8 cellular contexts compared by ENCODE assay signal in genomic region chr9:93057703-93058356, GRCh38. TPM values are rescaled to one million over a fixed set of nuclear protein-coding genes. Genes with fewer than 3 reads are reported as not detected.
A peak's percentile ranks its signal among the peaks of the same experiment; 100 is the strongest.
DNase-seq lines count a peak whose midpoint lies in the region; ATAC-seq and TF ChIP-seq lines count a peak whose summit lies in the region.

No MANE protein-coding gene starts in this region.

- POLR2A ChIA-PET in activated CD8-positive, alpha-beta T cell treated with anti-CD3 and anti-CD28 coated beads for 36 hours (lab: Charles Lee) = interaction anchor here (1.0 kb wide), 2 partner anchors 12 to 37 kb away, joined by 3 to 4 read pairs; no protein-coding TSS in a partner anchor

- H2BK5ac ChIP-seq in neuronal stem cell (ENCODE audit: low read length) = peak overlapping the region; percentile 67

- H3K27me3 ChIP-seq in neuronal stem cell (ENCODE audit: control insufficient read depth in 3 of 3, insufficient read depth in 3 of 3, low read depth in 1 of 3, low read length in 3 of 3) = peaks cover 0 to 81% (median 11%) of the 10 kb centered on the region in 3 experiments

- H2BK120ac ChIP-seq in neuronal stem cell (ENCODE audit: low read depth, low read length) = peak overlapping the region; percentile 95

- no peak overlapping the region for H4K8ac ChIP-seq in neuronal stem cell (ENCODE audit: low read depth, low read length)

- peak overlapping the region; percentile 71 for H3K23ac ChIP-seq in neuronal stem cell (ENCODE audit: low read depth, low read length, poor library complexity)

- H2AK5ac ChIP-seq in neuronal stem cell (ENCODE audit: low read depth, low read length) = peak overlapping the region; percentile 82

- peak overlapping the region in 1 of 2 donors; percentile 27 for H3K4me3 ChIP-seq in neuronal stem cell (ENCODE audit: low read length in 2 of 2)

- intact Hi-C loops in activated CD8-positive, alpha-beta T cell treated with anti-CD3 and anti-CD28 coated beads for 36 hours (cut with micrococcal nuclease) = loop anchor here (10.0 kb wide), 1 partner anchor 943 kb away; the partner anchor contains the start of gene SPTLC1

- H3K18ac ChIP-seq in neuronal stem cell (ENCODE audit: low read length) = peak overlapping the region; percentile 70

- H3K4ac ChIP-seq in neuronal stem cell (ENCODE audit: low read length) = no peak overlapping the region

- H2BK12ac ChIP-seq in neuronal stem cell (ENCODE audit: low read length) = no peak overlapping the region

- CTCF ChIA-PET in activated CD8-positive, alpha-beta T cell treated with anti-CD3 and anti-CD28 coated beads for 36 hours (lab: Charles Lee) = interaction anchor here (1.1 kb wide), 2 partner anchors 9 to 51 kb away, joined by 3 read pairs; no protein-coding TSS in a partner anchor

- H3K36me3 Mint-ChIP-seq in activated CD8-positive, alpha-beta T cell treated with anti-CD3 and anti-CD28 coated beads for 36 hours (ENCODE audit: low read depth) = no peaks in the 10 kb centered on the region

- H3K4me3 Mint-ChIP-seq in activated CD8-positive, alpha-beta T cell treated with anti-CD3 and anti-CD28 coated beads for 36 hours = peak overlapping the region; percentile 67

- no peaks in the 10 kb centered on the region for H3K9me3 ChIP-seq in neuronal stem cell (replicated peaks in 1 of 2; ENCODE audit: control insufficient read depth in 2 of 2, insufficient read depth in 1 of 2, low read depth in 1 of 2, low read length in 2 of 2)

- peak overlapping the region; percentile 95 for H2BK15ac ChIP-seq in neuronal stem cell (ENCODE audit: low read length)

- no peak for TF ChIP-seq CTCF in activated CD8-positive, alpha-beta T cell treated with anti-CD3 and anti-CD28 coated beads for 36 hours (IDR thresholded peaks at IDR 0.05)

- no peak for DNase-seq in activated CD8-positive, alpha-beta T cell treated with anti-CD3 and anti-CD28 coated beads for 36 hours
- DNase-seq in neuronal stem cell (ENCODE audit: low spot score) (no peak), NCI-H82 treated with DMSO at 0.1 percent for 48 hours (lab: John Stamatoyannopoulos, UW; ENCODE audit: unreplicated experiment) (no peak), HuH-7 (ENCODE audit: low spot score) (no peak), inferior parietal cortex (ENCODE audit: extremely low spot score) (no peak), NCI-H226 (no peak)

- H4K91ac ChIP-seq in neuronal stem cell (ENCODE audit: low read depth, low read length, poor library complexity) = no peak overlapping the region

- H3K27ac ChIP-seq in neuronal stem cell (replicated peaks; ENCODE audit: low read length) = no peak overlapping the region

- ATAC-seq in GM18907 (IDR thresholded peaks at IDR 0.05; ENCODE audit: unreplicated experiment) (peak; percentile 12), HG02759 (IDR thresholded peaks at IDR 0.05; ENCODE audit: unreplicated experiment) (peak; percentile 16)
- ATAC-seq in activated CD8-positive, alpha-beta T cell treated with anti-CD3 and anti-CD28 coated beads for 36 hours = peak; percentile 22

- peak overlapping the region; percentile 82 for H3K27ac Mint-ChIP-seq in activated CD8-positive, alpha-beta T cell treated with anti-CD3 and anti-CD28 coated beads for 36 hours

- no peak overlapping the region for H2AFZ ChIP-seq in neuronal stem cell (ENCODE audit: low read length)

- H3K27me3 Mint-ChIP-seq in activated CD8-positive, alpha-beta T cell treated with anti-CD3 and anti-CD28 coated beads for 36 hours = no peaks in the 10 kb centered on the region

- H3K4me1 ChIP-seq in neuronal stem cell (ENCODE audit: control insufficient read depth in 2 of 2, insufficient read depth in 1 of 2, low read depth in 1 of 2, low read length in 2 of 2) = peaks cover 0 to 10% of the 10 kb centered on the region in 2 donors

- H3K79me1 ChIP-seq in neuronal stem cell (ENCODE audit: low read depth, low read length) = no peaks in the 10 kb centered on the region

- peak overlapping the region; percentile 14 for H3K9ac ChIP-seq in neuronal stem cell (ENCODE audit: low read depth, low read length, poor library complexity)

- H3K36me3 ChIP-seq in neuronal stem cell (replicated peaks in 1 of 2; ENCODE audit: control insufficient read depth in 2 of 2, insufficient read depth in 2 of 2, low read length in 2 of 2) = no peaks in the 10 kb centered on the region

- no peak overlapping the region for H3K14ac ChIP-seq in neuronal stem cell (ENCODE audit: low read length)

- H3K4me1 Mint-ChIP-seq in activated CD8-positive, alpha-beta T cell treated with anti-CD3 and anti-CD28 coated beads for 36 hours (ENCODE audit: low read depth) = peaks cover 52% of the 10 kb centered on the region

- no CpG with 5 or more reads among the region's 14 CpGs for WGBS in neuronal stem cell (ENCODE audit: extremely low coverage in 2 of 2, insufficient read length in 2 of 2, insufficient replicate concordance in 1 of 2), 2 donors

- H3K9me3 Mint-ChIP-seq in activated CD8-positive, alpha-beta T cell treated with anti-CD3 and anti-CD28 coated beads for 36 hours = no peaks in the 10 kb centered on the region

- H3K4me2 ChIP-seq in neuronal stem cell (ENCODE audit: insufficient read depth, low read length, poor library complexity, severe bottlenecking) = peak overlapping the region; percentile 36

RNA-seq across cellular contexts. Expression of gene SUSD3, which starts 0.7 kb away (rescaled TPM):
- 10 to 100 TPM; 34.6 to 36.7 TPM for total RNA-seq in activated CD8-positive, alpha-beta T cell treated with anti-CD3 and anti-CD28 coated beads for 36 hours
- polyA plus RNA-seq in neuronal stem cell (2013, experiment 1 of 2) = 1.9 TPM
- polyA plus RNA-seq in neuronal stem cell (2013, experiment 2 of 2) = 2.0 TPM

RNA-seq across cellular contexts. Expression of gene CARD19, which starts 38.2 kb away (rescaled TPM):
- 10 to 100 TPM; 42.9 to 43.4 TPM for total RNA-seq in activated CD8-positive, alpha-beta T cell treated with anti-CD3 and anti-CD28 coated beads for 36 hours
- 23.2 TPM for polyA plus RNA-seq in neuronal stem cell (2013, experiment 1 of 2)
- 20.4 TPM for polyA plus RNA-seq in neuronal stem cell (2013, experiment 2 of 2)
